ENCODE assay signal across 21 cellular contexts in the genomic region with DNA sequence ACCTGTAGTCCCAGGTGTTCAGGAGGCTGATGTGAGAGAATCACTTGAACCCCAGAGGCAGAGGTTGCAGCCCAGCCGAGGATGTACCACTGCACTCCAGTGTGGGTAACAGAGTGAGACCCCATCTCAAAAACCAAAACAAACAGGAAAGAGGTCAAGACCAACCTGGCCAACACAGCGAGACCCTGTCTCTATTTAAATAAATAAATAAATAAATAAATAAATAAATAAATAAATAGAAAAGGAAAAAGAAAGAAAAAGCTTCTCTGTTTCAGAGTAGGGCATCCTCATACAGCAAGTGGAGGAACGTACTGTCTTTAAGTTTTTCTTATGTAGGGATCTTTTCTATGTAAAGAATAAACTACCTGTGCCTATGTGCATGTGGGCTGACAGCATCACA.
"Had no signal": no experiment of that assay in that cellular context is flagged by ENCODE, and none has a peak within 500 bp of the region (broad histone marks: within the 10 kb centered on the region; RNA-seq: fewer than 3 reads in every experiment).

No MANE protein-coding gene starts in this region.

- H3K36me3 ChIP-seq: brain microvascular endothelial cell, neural progenitor cell, ovary had no signal

- H3K9ac ChIP-seq: neural progenitor cell had no signal

- H3K27ac Mint-ChIP-seq: activated naive CD8-positive, alpha-beta T cell treated with anti-CD3 and anti-CD28 coated beads for 36 hours; neural progenitor cell; WTC11 had no signal

- H3K27me3 Mint-ChIP-seq: effector memory CD8-positive, alpha-beta T cell; T-helper 17 cell had no signal

- H3K4me3 ChIP-seq: neural progenitor cell, ovary, skin epidermis, transverse colon had no signal

- H3K4me2 ChIP-seq: neural progenitor cell had no signal

- H3K9me3 ChIP-seq: ovary had no signal

- H3K27ac ChIP-seq: brain microvascular endothelial cell, epithelial cell of prostate, neural progenitor cell, ovary, skin epidermis, transverse colon had no signal

- H2AFZ ChIP-seq: neural progenitor cell had no signal

- H3K9me3 Mint-ChIP-seq: effector memory CD8-positive, alpha-beta T cell; WTC11 had no signal

- H3K27me3 ChIP-seq: brain microvascular endothelial cell, neural progenitor cell, ovary, transverse colon had no signal

- H3K4me1 ChIP-seq: neural progenitor cell had no signal

- DNase-seq: activated CD4-positive, alpha-beta T cell treated with anti-CD3 and anti-CD28 coated beads for 48 hours; activated CD8-positive, alpha-beta memory T cell treated with anti-CD3 and anti-CD28 coated beads, Interleukin-2, amount 50 U/mL, for 4 hours; activated CD8-positive, alpha-beta T cell treated with anti-CD3 and anti-CD28 coated beads, Interleukin-2, amount 10 ng/mL, durations not matched to agents 7 days and 5 days; activated gamma-delta T cell treated with Interleukin-2 at 50 U/mL for 16 hours; activated naive CD8-positive, alpha-beta T cell treated with anti-CD3 and anti-CD28 coated beads for 36 hours; activated T-cell treated with anti-CD3 and anti-CD28 coated beads, Interleukin-2, amount 50 U/mL, for 48 hours; brain microvascular endothelial cell; cerebellar nuclear complex; effector memory CD8-positive, alpha-beta T cell; foreskin melanocyte; head of caudate nucleus; mesendoderm; ovary; stimulated activated CD4-positive, alpha-beta T cell treated with anti-CD3 and anti-CD28 coated beads, Interleukin-4, amount 100 ng/mL, for 24 hours; stimulated activated naive CD4-positive, alpha-beta T cell; T-helper 17 cell; transverse colon had no signal

- ATAC-seq: activated CD8-positive, alpha-beta T cell treated with anti-CD3 and anti-CD28 coated beads, Interleukin-2, amount 10 ng/mL, durations not matched to agents 7 days and 5 days; effector memory CD8-positive, alpha-beta T cell; T-helper 17 cell; WTC11 had no signal
